ENCODE assay signal across 10 cellular contexts in genomic region chr5:682651-683358, GRCh38. TPM values are rescaled to one million over a fixed set of nuclear protein-coding genes. Genes with fewer than 3 reads are reported as not detected.
DNase-seq lines count a peak whose midpoint lies in the region; ATAC-seq, FAIRE-seq and TF ChIP-seq lines count a peak whose summit lies in the region.
"Not testable (repeated sequence)": the region's sequence is repeated elsewhere in the genome, so short reads cannot be mapped to it uniquely, and the experiment has no call there.
"Had no signal": no experiment of that assay in that cellular context is flagged by ENCODE, and none has a peak within 500 bp of the region (broad histone marks: within the 10 kb centered on the region; RNA-seq: fewer than 3 reads in every experiment).

No MANE protein-coding gene starts in this region.

- H3K27ac Mint-ChIP-seq in endodermal cell = not testable (repeated sequence)

- DNase-seq in Ammon's horn (ENCODE audit: low spot score) = peak; percentile 3
- DNase-seq in Panc1 (ENCODE audit: low read depth, low spot score); K562 (ENCODE audit: extremely low read depth in 1 of 4, low spot score in 3 of 4); substantia nigra (lab: John Stamatoyannopoulos, UW): not testable (repeated sequence)
- DNase-seq in activated CD8-positive, alpha-beta memory T cell treated with anti-CD3 and anti-CD28 coated beads, Interleukin-2, amount 50 U/mL, for 48 hours = peak; percentile 44
- peak; percentile 35 for DNase-seq in endodermal cell
- peak; percentile 39 for DNase-seq in kidney
- peak; percentile 10 for DNase-seq in omental fat pad (ENCODE audit: low spot score)

- TF ChIP-seq POLR2A in K562 (conservative IDR thresholded peaks at IDR 0.05) = not testable (repeated sequence)

- not testable (repeated sequence) for H3K9me1 ChIP-seq in K562 (ENCODE audit: control insufficient read depth, insufficient read depth, low read length)

- H4K20me1 ChIP-seq in K562 (replicated peaks; ENCODE audit: control insufficient read depth, insufficient read depth, low read length) = not testable (repeated sequence)

- H3K9ac ChIP-seq in K562 (ENCODE audit: insufficient read depth in 1 of 2, low read depth in 2 of 2, low read length in 2 of 2); endodermal cell (ENCODE audit: extremely low read depth, low read length, poor library complexity, severe bottlenecking); kidney (ENCODE audit: low read length in 2 of 2): not testable (repeated sequence)

- not testable (repeated sequence) for H3K4me2 ChIP-seq in K562 (ENCODE audit: insufficient read depth, low read length)

- not testable (repeated sequence) for TF ChIP-seq EP300 in K562 (IDR thresholded peaks at IDR 0.05; ENCODE audit: low read length)

- H3K9me3 Mint-ChIP-seq in endodermal cell = not testable (repeated sequence)

- H3K36me3 ChIP-seq in Panc1 (ENCODE audit: control insufficient read depth, insufficient read depth, low read length); K562 (ENCODE audit: control insufficient read depth, insufficient read depth, low read length); endodermal cell (ENCODE audit: control insufficient read depth, insufficient read depth, low read length); kidney (ENCODE audit: control insufficient read depth in 1 of 2, insufficient read depth in 2 of 2, low read length in 2 of 2): not testable (repeated sequence)

- H2AFZ ChIP-seq in K562 (ENCODE audit: low read depth, low read length) = not testable (repeated sequence)

- H3K9me3 ChIP-seq in Panc1 (ENCODE audit: control insufficient read depth, insufficient read depth, low read depth, low read length); K562 (replicated peaks; ENCODE audit: control insufficient read depth, insufficient read depth, low read depth, low read length); endodermal cell (ENCODE audit: control insufficient read depth, low read length); kidney (ENCODE audit: control insufficient read depth in 1 of 2, low read length in 2 of 2): not testable (repeated sequence)

- ATAC-seq in Panc1 (peak; percentile 39; the same call in 1 of the 2 replicates), K562 (peak; percentile 10; the same call in 2 of the 3 replicates)
- ATAC-seq in omental fat pad (ENCODE audit: low FRiP score) = not testable (repeated sequence)

- 6% methylated on average over 17 of the region's 17 CpGs for WGBS in K562 (ENCODE audit: insufficient coverage, low coverage, missing lambda C conversion rate)
- 87 to 100% methylated on average over 2 to 17 of the region's 17 CpGs for WGBS in endodermal cell (ENCODE audit: insufficient coverage in 1 of 2, insufficient read length in 1 of 2), 2 experiments

- H3K27ac ChIP-seq in Panc1 (ENCODE audit: low read length); K562 (ENCODE audit: extremely low read depth, low read depth, low read length); endodermal cell (ENCODE audit: low read depth, low read length); kidney (ENCODE audit: low read depth in 2 of 2, low read length in 2 of 2): not testable (repeated sequence)
- H3K27ac ChIP-seq in substantia nigra (ENCODE audit: low read depth, low read length, poor library complexity, severe bottlenecking) = peak overlapping the region; percentile 72

- not testable (repeated sequence) for H3K36me3 Mint-ChIP-seq in endodermal cell (ENCODE audit: low read depth)

- not testable (repeated sequence) for H3K4me1 ChIP-seq in Panc1 (ENCODE audit: control insufficient read depth, insufficient read depth, low read length); K562 (replicated peaks in 1 of 2; ENCODE audit: control insufficient read depth in 2 of 2, insufficient read depth in 2 of 2, low read length in 2 of 2); endodermal cell (ENCODE audit: control insufficient read depth, insufficient read depth, low read length); kidney (ENCODE audit: control insufficient read depth in 1 of 2, insufficient read depth in 1 of 2, low read depth in 1 of 2, low read length in 2 of 2)

- BruUV-seq in Panc1 (replicated peaks; lab: Mats Ljungman, UMichigan); K562 (replicated peaks; lab: Mats Ljungman, UMichigan): not testable (repeated sequence)

- not testable (repeated sequence) for H3K4me3 Mint-ChIP-seq in endodermal cell

- not testable (repeated sequence) for H3K4me1 Mint-ChIP-seq in endodermal cell

- FAIRE-seq in K562 (lab: Jason Lieb, UNC); kidney (lab: Jason Lieb, UNC): not testable (repeated sequence)

- intact Hi-C loops in Panc1 (cut with micrococcal nuclease; ENCODE audit: unreplicated experiment) = loop anchor here (10.0 kb wide), 1 partner anchor 92 kb away; no protein-coding TSS in a partner anchor
- intact Hi-C loops in K562 (cut with micrococcal nuclease) = loop anchor here (5.0 kb wide), 1 partner anchor 89 kb away; no protein-coding TSS in a partner anchor
- intact Hi-C loops in kidney (cut with DNase I) = loop anchor here (10.0 kb wide), 1 partner anchor 92 kb away; no protein-coding TSS in a partner anchor

- not testable (repeated sequence) for H3K79me2 ChIP-seq in K562 (ENCODE audit: control insufficient read depth, insufficient read depth, low read length)

- TF ChIP-seq CTCF in Panc1 (IDR thresholded peaks at IDR 0.05); K562 (IDR thresholded peaks at IDR 0.05 in 2 of 3, conservative IDR thresholded peaks at IDR 0.05 in 1 of 3; ENCODE audit: insufficient read depth in 2 of 3, low read depth in 1 of 3, low read length in 3 of 3); endodermal cell (conservative IDR thresholded peaks at IDR 0.05); kidney (IDR thresholded peaks at IDR 0.05; ENCODE audit: borderline replicate concordance, extremely low read depth, insufficient read depth); omental fat pad (IDR thresholded peaks at IDR 0.05): not testable (repeated sequence)

- peaks cover 52% of the 10 kb centered on the region for H3K27me3 Mint-ChIP-seq in endodermal cell (ENCODE audit: insufficient read depth)

- in situ Hi-C loops in Panc1 (cut with HindIII; ENCODE audit: low pct_unique_long_range_greater_than_20kb, low sequenced_read_pairs); K562 (cut with MboI): not testable (repeated sequence)

- TF ChIP-seq RAD21 in K562 (CRISPR knock-in tag; conservative IDR thresholded peaks at IDR 0.05 in 1 of 2, IDR thresholded peaks at IDR 0.05 in 1 of 2) = not testable (repeated sequence)

- POLR2A ChIA-PET in Panc1 (lab: Charles Lee) = not testable (repeated sequence)
- POLR2A ChIA-PET in K562 (lab: Yijun Ruan, JAX) = interaction anchor here (0.6 kb wide), 1 partner anchor 178 kb away, joined by 3 read pairs; no protein-coding TSS in a partner anchor

- H3K4me3 ChIP-seq in Panc1 (ENCODE audit: low read depth in 2 of 2, low read length in 2 of 2); K562; endodermal cell (ENCODE audit: low read length); kidney (ENCODE audit: low read length in 2 of 2): not testable (repeated sequence)

- CTCF ChIA-PET in Panc1 (lab: Charles Lee); K562 (lab: Yijun Ruan, JAX; ENCODE audit: low intra/inter-chr PET ratio): not testable (repeated sequence)

- not testable (repeated sequence) for H3K27me3 ChIP-seq in Panc1 (ENCODE audit: control insufficient read depth, insufficient read depth, low read length)
- H3K27me3 ChIP-seq in K562 (ENCODE audit: control insufficient read depth in 2 of 2, insufficient read depth in 2 of 2, low read length in 2 of 2) = peaks cover 7 to 34% of the 10 kb centered on the region in 2 experiments; a peak in 4 of 5 replicates
- H3K27me3 ChIP-seq in endodermal cell (ENCODE audit: control insufficient read depth, insufficient read depth, low read length, poor library complexity, severe bottlenecking) = peaks cover 35% of the 10 kb centered on the region

RNA-seq across cellular contexts. Expression of gene TPPP, which starts 10.3 kb away (rescaled TPM):
- total RNA-seq in Panc1 (2021; ENCODE audit: unreplicated experiment) (0.98 TPM), K562 (2014; rRNA removed) (not detected in 2 replicates), K562 (2014; rRNA removed; fragmentation: Illumina TruSeq; extraction: Trizol) (not detected in 2 replicates), K562 (2015; rRNA removed; fragmentation: Illumina TruSeq; extraction: Trizol) (not detected in 2 replicates), K562 (2021) (0.07 TPM in 2 replicates), endodermal cell (under 1 TPM; 0.22 to 0.70 TPM), kidney (6.9 TPM), omental fat pad (1 to 10 TPM; 3.9 to 7.8 (median 5.5) TPM)
- 1.5 TPM for polyA plus RNA-seq in Panc1 (2012; ENCODE audit: insufficient read length)
- total RNA-seq in K562 (2011; cell fraction: chromatin; rRNA removed; ENCODE audit: low replicate concordance) = 0.11 and 0.28 TPM in 2 replicates
- 0.13 and 0.17 TPM in 2 replicates for total RNA-seq in K562 (2011; cell fraction: nucleolus; rRNA removed)
- total RNA-seq in K562 (2011; cell fraction: nucleoplasm; rRNA removed) = 0.15 TPM in 1 of 2 replicates, not detected in the other
- polyA plus RNA-seq in K562 (2011; rRNA removed) (0.01 and 0.03 TPM in 2 replicates), K562 (2014; fragmentation: Illumina TruSeq; extraction: Trizol) (0.01 TPM in 1 of 2 replicates, not detected in the other), K562 (2014; fragmentation: Nextera tagmentation; extraction: Ambion mirVana) (not detected), K562 (2014; rRNA removed) (not detected in 2 replicates), kidney (ENCODE audit: insufficient read depth, low read depth, low replicate concordance) (5.8 TPM)
- polyA plus RNA-seq in K562 (2011; cell fraction: cytosol; rRNA removed) = 0.04 and 0.06 TPM in 2 replicates
- 0.06 and 0.11 TPM in 2 replicates for polyA plus RNA-seq in K562 (2011; cell fraction: nucleus; rRNA removed)
- 0.21 and 0.25 TPM in 2 replicates for polyA plus RNA-seq in K562 (2012)
- 0.11 and 0.12 TPM in 2 replicates for polyA minus RNA-seq in K562 (2011; rRNA and poly(A)+ RNA removed)
- polyA minus RNA-seq in K562 (2011; cell fraction: cytosol; rRNA and poly(A)+ RNA removed) = not detected in 2 replicates
- polyA minus RNA-seq in K562 (2011; cell fraction: nucleus; rRNA and poly(A)+ RNA removed) = not detected in 2 replicates
- polyA plus RNA-seq in endodermal cell (2013, experiment 1 of 2) = 2.0 TPM
- polyA plus RNA-seq in endodermal cell (2013, experiment 2 of 2) = 1.5 TPM
- total RNA-seq: HepG2, OCI-LY7 had no signal
